ENCODE assay signal across 19 cellular contexts in the genomic region with DNA sequence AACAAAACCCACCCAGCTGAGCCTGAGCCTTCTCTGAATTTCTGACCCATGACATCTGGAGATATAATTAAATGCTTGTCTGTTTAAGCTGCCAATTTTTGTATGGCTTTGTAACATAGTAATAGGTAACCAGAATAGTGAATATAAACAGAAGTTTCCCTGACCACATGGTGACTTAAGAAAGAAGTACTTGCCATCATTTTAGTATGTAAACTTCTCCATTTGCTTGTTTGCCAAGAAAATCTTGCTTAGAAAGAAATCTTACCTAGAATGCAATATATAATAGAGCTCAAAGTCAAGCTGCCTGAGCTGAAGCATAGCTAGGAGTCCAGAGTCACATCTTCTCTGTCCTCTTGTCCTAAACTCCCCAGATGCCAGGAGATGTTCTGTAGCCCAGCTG.
A peak's percentile ranks its signal among the peaks of the same experiment; 100 is the strongest.
DNase-seq lines count a peak whose midpoint lies in the region; ATAC-seq, FAIRE-seq and TF ChIP-seq lines count a peak whose summit lies in the region.
"Had no signal": no experiment of that assay in that cellular context is flagged by ENCODE, and none has a peak within 500 bp of the region (broad histone marks: within the 10 kb centered on the region; RNA-seq: fewer than 3 reads in every experiment).

No MANE protein-coding gene starts in this region.

- H3K4me3 Mint-ChIP-seq in osteocyte (ENCODE audit: unreplicated experiment), result no peak overlapping the region
- H3K4me3 Mint-ChIP-seq: B cell; CD4-positive, CD25-positive, alpha-beta regulatory T cell; T-helper 17 cell had no signal

- H4K20me1 ChIP-seq in keratinocyte (ENCODE audit: control insufficient read depth, extremely low read depth, insufficient read depth, low read length), result no peaks in the 10 kb centered on the region

- FAIRE-seq in keratinocyte (lab: Jason Lieb, UNC), result no peak

- dilution Hi-C loops in keratinocyte (cut with MboI; ENCODE audit: extremely low pct_ligation_motif_present, low sequenced_read_pairs), result no loop called here

- DNase-seq in NCI-H69 (lab: John Stamatoyannopoulos, UW) (peak; percentile 68), keratinocyte (ENCODE audit: low read depth, low spot score) (no peak), osteocyte (ENCODE audit: extremely low spot score, unreplicated experiment) (no peak), NCI-H774 (lab: John Stamatoyannopoulos, UW) (no peak)
- DNase-seq in activated effector memory CD4-positive, alpha-beta T cell treated with Interleukin-2 at 50 U/mL for 16 hours, result no peak
- DNase-seq: CD4-positive, CD25-positive, alpha-beta regulatory T cell; HCEC 1CT; MG63; NCI-H1105; NCI-H1694; NCI-H2227 treated with DMSO at 0.1 percent for 48 hours; NCI-H524 treated with DMSO at 0.1 percent for 48 hours; SHP77 treated with DMSO at 0.1 percent for 48 hours; T-helper 17 cell had no signal

- H3K36me3 ChIP-seq in keratinocyte (ENCODE audit: control insufficient read depth in 2 of 2, extremely low read depth in 1 of 2, insufficient read depth in 2 of 2, low read length in 2 of 2), result peaks cover 0 to 1% of the 10 kb centered on the region in 2 experiments
- H3K36me3 ChIP-seq: MG63 had no signal

- H3K9me1 ChIP-seq in keratinocyte (ENCODE audit: control insufficient read depth, extremely low read depth, insufficient read depth, low read length), result no peaks in the 10 kb centered on the region

- no peak overlapping the region for H3K4me2 ChIP-seq in keratinocyte (ENCODE audit: control insufficient read depth, extremely low read depth, insufficient read depth, low read depth, low read length)

- H3K4me1 Mint-ChIP-seq in osteocyte (ENCODE audit: unreplicated experiment), result peaks cover 37% of the 10 kb centered on the region
- H3K4me1 Mint-ChIP-seq: B cell; CD4-positive, CD25-positive, alpha-beta regulatory T cell; T-helper 17 cell had no signal

- H3K27ac Mint-ChIP-seq in osteocyte (ENCODE audit: unreplicated experiment), result no peak overlapping the region
- H3K27ac Mint-ChIP-seq: B cell; CD4-positive, CD25-positive, alpha-beta regulatory T cell; T-helper 17 cell had no signal

- no peaks in the 10 kb centered on the region for H3K9me3 ChIP-seq in keratinocyte (ENCODE audit: control insufficient read depth, low read depth, low read length)

- H2AFZ ChIP-seq in keratinocyte (ENCODE audit: control insufficient read depth, low read length), result peak overlapping the region; percentile 3
- H2AFZ ChIP-seq: GM23248 had no signal

- peaks cover 12% of the 10 kb centered on the region for H3K4me1 ChIP-seq in keratinocyte (ENCODE audit: control insufficient read depth, extremely low read depth, insufficient read depth, low read length)

- H3K4me3 ChIP-seq in keratinocyte (ENCODE audit: control insufficient read depth in 2 of 3, extremely low read depth in 1 of 3, insufficient read depth in 2 of 3, low read depth in 1 of 3, low read length in 3 of 3), result no peak overlapping the region
- H3K4me3 ChIP-seq: GM23248, MG63 had no signal

- no peaks in the 10 kb centered on the region for H3K79me2 ChIP-seq in keratinocyte (ENCODE audit: control insufficient read depth, insufficient read depth, low read length)

- TF ChIP-seq CTCF in keratinocyte (optimal IDR thresholded peaks at IDR 0.05 in 1 of 3, IDR thresholded peaks at IDR 0.05 in 1 of 3, conservative IDR thresholded peaks at IDR 0.05 in 1 of 3; ENCODE audit: extremely low read depth in 1 of 3, insufficient read depth in 2 of 3, low read length in 3 of 3) (no peak), osteocyte (IDR thresholded peaks at IDR 0.05) (no peak)

- H3K9ac ChIP-seq in keratinocyte (ENCODE audit: control insufficient read depth, extremely low read depth, insufficient read depth, low read length), result no peak overlapping the region
- H3K9ac ChIP-seq: GM23248 had no signal

- H3K9me3 Mint-ChIP-seq in osteocyte (ENCODE audit: unreplicated experiment), result peaks cover 10% of the 10 kb centered on the region

- H3K27me3 ChIP-seq in keratinocyte (ENCODE audit: control insufficient read depth, extremely low read depth, insufficient read depth, low read length), result no peaks in the 10 kb centered on the region
- H3K27me3 ChIP-seq: MG63 had no signal

- H3K27me3 Mint-ChIP-seq in osteocyte (ENCODE audit: unreplicated experiment), result no peaks in the 10 kb centered on the region

- no peak overlapping the region for H3K27ac ChIP-seq in keratinocyte (ENCODE audit: control insufficient read depth, insufficient read depth, low read length)
- H3K27ac ChIP-seq: GM23248 had no signal

- H3K36me3 Mint-ChIP-seq in osteocyte (ENCODE audit: unreplicated experiment), result peaks cover 4% of the 10 kb centered on the region
- H3K36me3 Mint-ChIP-seq: CD4-positive, CD25-positive, alpha-beta regulatory T cell had no signal

- peak; percentile 10 for ATAC-seq in GM18502 (IDR thresholded peaks at IDR 0.05; ENCODE audit: poor library complexity, unreplicated experiment)
- peak; percentile 15 for ATAC-seq in HG02981 (IDR thresholded peaks at IDR 0.05; ENCODE audit: unreplicated experiment)
- ATAC-seq in GM18519 (IDR thresholded peaks at IDR 0.05; ENCODE audit: low FRiP score, unreplicated experiment), result no peak
- ATAC-seq: T-helper 17 cell had no signal
